In the genomic region with DNA sequence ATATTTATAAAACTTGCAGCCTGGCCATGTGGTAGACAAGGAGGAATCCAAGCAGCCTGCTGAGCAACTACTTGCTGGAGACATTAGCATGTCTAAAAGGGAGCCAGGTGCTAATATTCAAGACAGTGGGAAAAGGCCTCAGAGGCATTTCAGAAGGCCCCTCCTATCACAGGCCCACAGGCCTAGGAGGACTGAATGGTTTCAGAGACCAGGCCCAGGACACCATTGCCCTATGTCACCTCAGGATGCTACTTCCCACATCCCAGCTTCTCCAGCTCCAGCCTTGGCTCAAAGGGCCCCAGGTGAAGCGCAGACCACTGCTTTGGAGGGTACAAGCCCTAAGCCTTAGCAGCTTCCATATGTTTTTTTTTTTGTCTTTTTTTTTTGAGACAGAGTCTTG, we compare ENCODE assay signal across 12 cellular contexts. TPM values are rescaled to one million over a fixed set of nuclear protein-coding genes. Genes with fewer than 3 reads are reported as not detected.
"Had no signal": no experiment of that assay in that cellular context is flagged by ENCODE, and none has a peak within 500 bp of the region (broad histone marks: within the 10 kb centered on the region; RNA-seq: fewer than 3 reads in every experiment).

No MANE protein-coding gene starts in this region.

- ATAC-seq: GM23338, HCT116 had no signal

- H3K4me3 ChIP-seq: GM23248, GM23338, HAP-1 had no signal

- H2AFZ ChIP-seq: GM23248, GM23338 had no signal

- FAIRE-seq: H1, H54 had no signal

- H3K36me3 ChIP-seq: HAP-1 had no signal

- H3K9ac ChIP-seq: GM23248 had no signal

- H3K4me1 ChIP-seq: HAP-1 had no signal

- H3K4me2 ChIP-seq: GM23338 had no signal

- H3K27ac ChIP-seq: GM23248 had no signal

- DNase-seq: GOT3, H7, H9, HCEC 1CT, HFFc6 had no signal

RNA-seq across cellular contexts. Expression of a gene that starts 55.9 kb away (rescaled TPM):
- total RNA-seq: GM23248, GM23338, H1, H4, H7, H9, HFFc6 had no signal
- polyA plus RNA-seq: GM23248, GM23338, H1 had no signal
